In the genomic region with DNA sequence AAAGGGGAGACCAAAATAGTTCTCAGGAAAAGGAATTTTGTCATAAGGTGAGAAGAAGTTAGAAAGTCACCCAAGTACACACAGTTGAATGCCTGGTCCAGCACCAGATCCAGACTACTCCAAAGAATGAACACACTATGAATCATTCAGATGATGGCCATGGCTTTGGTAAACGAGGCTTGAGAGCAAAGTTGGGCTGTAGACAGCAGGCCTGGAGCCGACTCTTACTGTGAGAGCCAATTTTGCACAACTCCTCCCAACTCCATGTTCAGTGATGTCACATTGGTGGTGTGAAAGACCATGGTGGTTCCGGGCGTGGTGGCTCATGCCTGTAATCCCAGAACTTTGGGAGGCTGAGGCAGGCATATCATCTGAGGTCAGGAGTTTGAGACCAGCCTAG, we compare ENCODE assay signal across 16 cellular contexts.
DNase-seq lines count a peak whose midpoint lies in the region; ATAC-seq and TF ChIP-seq lines count a peak whose summit lies in the region.
"Had no signal": no experiment of that assay in that cellular context is flagged by ENCODE, and none has a peak within 500 bp of the region (broad histone marks: within the 10 kb centered on the region; RNA-seq: fewer than 3 reads in every experiment).

No MANE protein-coding gene starts in this region.

- peaks cover 3 to 6% of the 10 kb centered on the region in 2 donors for H3K27me3 Mint-ChIP-seq in natural killer cell treated with Interleukin-12 subunit alpha and Interleukin-12 subunit beta and Interleukin-15 and Interleukin-18, amount 100 ng/mL, for 72 hours
- H3K27me3 Mint-ChIP-seq: activated B cell treated with CpG ODN at 0.5 μM for 24 hours had no signal

- CTCF ChIA-PET in Panc1 (lab: Charles Lee) = no interaction called here

- H3K9me3 ChIP-seq in heart left ventricle = no peaks in the 10 kb centered on the region
- H3K9me3 ChIP-seq in Panc1 (ENCODE audit: control insufficient read depth, insufficient read depth, low read depth, low read length) = no peaks in the 10 kb centered on the region
- H3K9me3 ChIP-seq in upper lobe of right lung = no peaks in the 10 kb centered on the region
- H3K9me3 ChIP-seq: tibial artery had no signal

- H3K4me3 Mint-ChIP-seq in natural killer cell treated with Interleukin-12 subunit alpha and Interleukin-12 subunit beta and Interleukin-15 and Interleukin-18, amount 100 ng/mL, for 72 hours = no peak overlapping the region
- H3K4me3 Mint-ChIP-seq: activated B cell treated with CpG ODN at 0.5 μM for 24 hours; CD8-positive, alpha-beta T cell; T-helper 1 cell treated with Interleukin-12 subunit alpha and Interleukin-12 subunit beta and Interleukin-4 antibody, amounts not matched to agents 30 μg/mL and 1 μg/mL, for 36 hours had no signal

- POLR2A ChIA-PET in Panc1 (lab: Charles Lee) = no interaction called here

- H3K4me1 ChIP-seq in heart left ventricle (peaks cover 0 to 35% (median 12%) of the 10 kb centered on the region in 12 donors), Panc1 (ENCODE audit: control insufficient read depth, insufficient read depth, low read length) (peaks cover 52% of the 10 kb centered on the region), upper lobe of right lung (peaks cover 7% of the 10 kb centered on the region)

- H3K9me3 Mint-ChIP-seq in natural killer cell treated with Interleukin-12 subunit alpha and Interleukin-12 subunit beta and Interleukin-15 and Interleukin-18, amount 100 ng/mL, for 72 hours = no peaks in the 10 kb centered on the region
- H3K9me3 Mint-ChIP-seq: activated B cell treated with CpG ODN at 0.5 μM for 24 hours; CD8-positive, alpha-beta T cell; T-helper 1 cell treated with Interleukin-12 subunit alpha and Interleukin-12 subunit beta and Interleukin-4 antibody, amounts not matched to agents 30 μg/mL and 1 μg/mL, for 36 hours had no signal

- intact Hi-C loops in heart left ventricle (cut with DNase I) = loop anchor here in 8 of 10 donors (5.0 to 10.0 kb wide), 6 partner anchors 232 to 549 kb away; partner anchors contain the start of gene TNS3 (in 3 of the 8)
- intact Hi-C loops in cardiac septum (cut with DNase I) = loop anchor here (5.0 kb wide), 2 partner anchors 379 to 549 kb away; no protein-coding TSS in a partner anchor
- intact Hi-C loops in Panc1 (cut with micrococcal nuclease; ENCODE audit: unreplicated experiment) = loop anchor here (5.0 to 10.0 kb wide), 3 partner anchors 39 to 239 kb away; no protein-coding TSS in a partner anchor
- intact Hi-C loops in upper lobe of right lung (cut with DNase I) = loop anchor here (10.0 kb wide), 1 partner anchor 372 kb away; no protein-coding TSS in a partner anchor

- H3K27ac ChIP-seq in heart left ventricle (no peak overlapping the region), Panc1 (ENCODE audit: low read length) (peak overlapping the region; percentile 96), upper lobe of right lung (no peak overlapping the region)

- no peak for TF ChIP-seq POLR2A in heart left ventricle (IDR thresholded peaks at IDR 0.05)

- no peaks in the 10 kb centered on the region for H3K36me3 Mint-ChIP-seq in natural killer cell treated with Interleukin-12 subunit alpha and Interleukin-12 subunit beta and Interleukin-15 and Interleukin-18, amount 100 ng/mL, for 72 hours
- H3K36me3 Mint-ChIP-seq: CD8-positive, alpha-beta T cell had no signal

- in situ Hi-C loops in Panc1 (cut with HindIII; ENCODE audit: low pct_unique_long_range_greater_than_20kb, low sequenced_read_pairs) = no loop called here

- TF ChIP-seq CTCF in heart left ventricle (IDR thresholded peaks at IDR 0.05) (no peak), Panc1 (IDR thresholded peaks at IDR 0.05) (no peak), fibroblast of pulmonary artery (IDR thresholded peaks at IDR 0.05; ENCODE audit: low read length, missing control alignments) (no peak), upper lobe of right lung (IDR thresholded peaks at IDR 0.05) (no peak)

- H3K4me1 Mint-ChIP-seq in natural killer cell treated with Interleukin-12 subunit alpha and Interleukin-12 subunit beta and Interleukin-15 and Interleukin-18, amount 100 ng/mL, for 72 hours (ENCODE audit: low read depth in 2 of 2) = no peaks in the 10 kb centered on the region

- no peak overlapping the region for H3K27ac Mint-ChIP-seq in natural killer cell treated with Interleukin-12 subunit alpha and Interleukin-12 subunit beta and Interleukin-15 and Interleukin-18, amount 100 ng/mL, for 72 hours
- H3K27ac Mint-ChIP-seq: activated B cell treated with CpG ODN at 0.5 μM for 24 hours; CD8-positive, alpha-beta T cell; T-helper 1 cell treated with Interleukin-12 subunit alpha and Interleukin-12 subunit beta and Interleukin-4 antibody, amounts not matched to agents 30 μg/mL and 1 μg/mL, for 36 hours had no signal

- DNase-seq in heart left ventricle (no peak), cardiac septum (ENCODE audit: low spot score) (no peak), Panc1 (ENCODE audit: low read depth, low spot score) (no peak), fibroblast of pulmonary artery (ENCODE audit: low read depth) (peak; percentile 25), upper lobe of right lung (peak; percentile 12), dermis blood vessel endothelial cell (no peak)
- no peak for DNase-seq in natural killer cell treated with Interleukin-12 subunit alpha and Interleukin-12 subunit beta and Interleukin-15 and Interleukin-18, amount 100 ng/mL, for 72 hours (ENCODE audit: low spot score)
- DNase-seq: activated B cell treated with CpG ODN at 0.5 μM for 24 hours; activated naive CD4-positive, alpha-beta T cell treated with Interleukin-2 at 50 U/mL for 16 hours; CD8-positive, alpha-beta T cell; DMS79 treated with DMSO at 0.1 percent for 48 hours; NCI-H748 treated with DMSO at 0.1 percent for 48 hours; stimulated activated CD4-positive, alpha-beta T cell treated with anti-CD3 and anti-CD28 coated beads, Interleukin-4, amount 100 ng/mL, for 4 hours had no signal

- WGBS in heart left ventricle, 4 donors = 81 to 87% (median 85%) methylated on average over 3 to 4 of the region's 4 CpGs

- ATAC-seq in heart left ventricle = peak in 3 of 4 donors; percentile 34 to 68 (median 66)
- ATAC-seq in Panc1 = no peak; the same call in 1 of the 2 replicates
- no peak for ATAC-seq in upper lobe of right lung
- ATAC-seq in natural killer cell treated with Interleukin-12 subunit alpha and Interleukin-12 subunit beta and Interleukin-15 and Interleukin-18, amount 100 ng/mL, for 72 hours = no peak
- ATAC-seq in HG02870 (IDR thresholded peaks at IDR 0.05; ENCODE audit: unreplicated experiment) = no peak
- ATAC-seq: CD8-positive, alpha-beta T cell had no signal

- H3K36me3 ChIP-seq in heart left ventricle = peaks cover 0 to 6% (median 0%) of the 10 kb centered on the region in 9 donors
- H3K36me3 ChIP-seq in Panc1 (ENCODE audit: control insufficient read depth, insufficient read depth, low read length) = no peaks in the 10 kb centered on the region
- no peaks in the 10 kb centered on the region for H3K36me3 ChIP-seq in upper lobe of right lung
- H3K36me3 ChIP-seq: tibial artery had no signal

- no TSS peak for BruUV-seq in Panc1 (replicated peaks; lab: Mats Ljungman, UMichigan)

- H3K4me3 ChIP-seq in heart left ventricle (no peak overlapping the region), Panc1 (ENCODE audit: low read depth in 2 of 2, low read length in 2 of 2) (no peak overlapping the region), fibroblast of pulmonary artery (replicated peaks; ENCODE audit: low read depth, low read length) (no peak overlapping the region), upper lobe of right lung (no peak overlapping the region)
- H3K4me3 ChIP-seq: tibial artery had no signal

- H3K27me3 ChIP-seq in heart left ventricle (no peaks in the 10 kb centered on the region), Panc1 (ENCODE audit: control insufficient read depth, insufficient read depth, low read length) (no peaks in the 10 kb centered on the region), upper lobe of right lung (no peaks in the 10 kb centered on the region)
- H3K27me3 ChIP-seq: tibial artery had no signal

Comparison
In these comparisons a context has a peak if more than half of its experiments do, and no peak if none do; other contexts are left out.
1. ATAC-seq: peak in heart left ventricle (3 of 4); none in Panc1 (single experiment), upper lobe of right lung (single experiment), natural killer cell treated with Interleukin-12 subunit alpha and Interleukin-12 subunit beta and Interleukin-15 and Interleukin-18, amount 100 ng/mL, for 72 hours (0 of 2) and HG02870 (single experiment).
2. DNase-seq: peak in fibroblast of pulmonary artery (single experiment) and upper lobe of right lung (single experiment); none in heart left ventricle (0 of 5), cardiac septum (single experiment), Panc1 (single experiment), dermis blood vessel endothelial cell (single experiment) and natural killer cell treated with Interleukin-12 subunit alpha and Interleukin-12 subunit beta and Interleukin-15 and Interleukin-18, amount 100 ng/mL, for 72 hours (single experiment).